In the genomic region with DNA sequence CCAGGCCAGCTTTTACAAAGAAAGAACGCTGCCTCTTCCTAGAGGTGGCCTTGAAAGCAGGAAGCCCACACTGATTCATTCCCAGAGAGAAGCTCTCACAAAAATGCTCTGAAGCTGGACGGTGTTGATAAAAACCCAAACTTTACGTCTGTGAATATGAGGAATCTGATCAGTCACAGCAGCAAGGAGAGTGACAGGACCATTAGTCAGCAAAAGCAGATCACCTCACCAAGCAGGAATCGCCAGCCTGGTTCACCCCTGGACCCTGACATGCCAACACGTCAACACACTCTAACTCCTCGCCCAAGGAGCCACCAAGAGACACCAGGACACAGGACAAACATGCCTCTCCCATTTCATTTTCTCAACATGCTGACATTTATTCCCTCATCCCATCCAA, we compare ENCODE assay signal across 19 cellular contexts.
A peak's percentile ranks its signal among the peaks of the same experiment; 100 is the strongest.
DNase-seq lines count a peak whose midpoint lies in the region; ATAC-seq, FAIRE-seq and TF ChIP-seq lines count a peak whose summit lies in the region.
"Had no signal": no experiment of that assay in that cellular context is flagged by ENCODE, and none has a peak within 500 bp of the region (broad histone marks: within the 10 kb centered on the region; RNA-seq: fewer than 3 reads in every experiment).

No MANE protein-coding gene starts in this region.

- WGBS in right cardiac atrium = 52% methylated on average over 6 of the region's 6 CpGs

- H3K4me1 ChIP-seq in adipocyte (ENCODE audit: control insufficient read depth, insufficient read depth, low read length) = peaks cover 22% of the 10 kb centered on the region
- H3K4me1 ChIP-seq in right cardiac atrium (ENCODE audit: control insufficient read depth, insufficient read depth, low read length) = peaks cover 14% of the 10 kb centered on the region

- DNase-seq in 8988T = peak; percentile 68
- peak; percentile 48 for DNase-seq in H54 (ENCODE audit: insufficient read length, low spot score)
- DNase-seq in adipocyte (ENCODE audit: low read depth) = peak; percentile 24
- peak in 1 of 3 donors; percentile 52 for DNase-seq in right cardiac atrium
- no peak for DNase-seq in activated T-helper 1 cell treated with anti-CD3 and anti-CD28 coated beads, Interleukin-12 subunit alpha, Interleukin-12 subunit beta, Interleukin-2, Interleukin-4 antibody, amounts not matched to agents 30 ng/mL and 10 ng/mL and 1 ng/mL, durations not matched to agents 14 hours and 24 hours and 36 hours (ENCODE audit: low spot score)
- no peak for DNase-seq in NCI-H1930 (lab: John Stamatoyannopoulos, UW)
- no peak for DNase-seq in LoVo (ENCODE audit: low spot score)
- DNase-seq: activated CD4-positive, CD25-positive, alpha-beta regulatory T cell; activated CD8-positive, alpha-beta memory T cell treated with anti-CD3 and anti-CD28 coated beads, Interleukin-2, amount 50 U/mL, for 48 hours; activated naive CD8-positive, alpha-beta T cell treated with anti-CD3 and anti-CD28 coated beads for 36 hours; cortex of kidney; DMS 273 treated with DMSO at 0.1 percent for 48 hours; esophagus squamous epithelium; H7; NCI-H1092 treated with DMSO at 0.1 percent for 48 hours; NCI-H2227 treated with DMSO at 0.1 percent for 48 hours had no signal

- TF ChIP-seq POLR2A in H54 (IDR thresholded peaks at IDR 0.05; ENCODE audit: low read depth, low read length) = no peak

- peaks cover 4% of the 10 kb centered on the region for H3K36me3 ChIP-seq in adipocyte (ENCODE audit: control insufficient read depth, insufficient read depth, low read length, severe bottlenecking)
- H3K36me3 ChIP-seq: esophagus squamous epithelium, suprapubic skin had no signal

- ATAC-seq in right cardiac atrium = peak in 1 of 2 donors; percentile 19
- ATAC-seq in HG03159 (IDR thresholded peaks at IDR 0.05; ENCODE audit: unreplicated experiment) = no peak

- no peak overlapping the region for H3K27ac Mint-ChIP-seq in activated T-helper 1 cell treated with anti-CD3 and anti-CD28 coated beads, Interleukin-12 subunit alpha, Interleukin-12 subunit beta, Interleukin-2, Interleukin-4 antibody, amounts not matched to agents 30 ng/mL and 10 ng/mL and 1 ng/mL, durations not matched to agents 14 hours and 24 hours and 36 hours
- H3K27ac Mint-ChIP-seq: activated naive CD8-positive, alpha-beta T cell treated with anti-CD3 and anti-CD28 coated beads for 36 hours; memory B cell had no signal

- no peak overlapping the region for H3K9ac ChIP-seq in adipocyte (ENCODE audit: low read length)

- intact Hi-C loops in right cardiac atrium (cut with DNase I) = no loop called here
- intact Hi-C loops in activated T-helper 1 cell treated with anti-CD3 and anti-CD28 coated beads, Interleukin-12 subunit alpha, Interleukin-12 subunit beta, Interleukin-2, Interleukin-4 antibody, amounts not matched to agents 30 ng/mL and 10 ng/mL and 1 ng/mL, durations not matched to agents 14 hours and 24 hours and 36 hours (cut with micrococcal nuclease) = no loop called here

- peaks cover 10% of the 10 kb centered on the region for H3K4me1 Mint-ChIP-seq in activated T-helper 1 cell treated with anti-CD3 and anti-CD28 coated beads, Interleukin-12 subunit alpha, Interleukin-12 subunit beta, Interleukin-2, Interleukin-4 antibody, amounts not matched to agents 30 ng/mL and 10 ng/mL and 1 ng/mL, durations not matched to agents 14 hours and 24 hours and 36 hours (ENCODE audit: low read depth)

- H3K27me3 ChIP-seq in adipocyte (replicated peaks; ENCODE audit: control insufficient read depth, insufficient read depth, low read length) = no peaks in the 10 kb centered on the region
- H3K27me3 ChIP-seq in right cardiac atrium (ENCODE audit: control insufficient read depth, insufficient read depth) = no peaks in the 10 kb centered on the region
- H3K27me3 ChIP-seq: esophagus squamous epithelium, suprapubic skin had no signal

- H3K4me3 ChIP-seq in adipocyte (ENCODE audit: low read length) (no peak overlapping the region), right cardiac atrium (ENCODE audit: low read length) (no peak overlapping the region)
- H3K4me3 ChIP-seq: esophagus squamous epithelium, suprapubic skin had no signal

- no peaks in the 10 kb centered on the region for H3K36me3 Mint-ChIP-seq in activated T-helper 1 cell treated with anti-CD3 and anti-CD28 coated beads, Interleukin-12 subunit alpha, Interleukin-12 subunit beta, Interleukin-2, Interleukin-4 antibody, amounts not matched to agents 30 ng/mL and 10 ng/mL and 1 ng/mL, durations not matched to agents 14 hours and 24 hours and 36 hours (ENCODE audit: low read depth)

- no peaks in the 10 kb centered on the region for H3K9me3 ChIP-seq in adipocyte (ENCODE audit: control insufficient read depth, low read length)
- H3K9me3 ChIP-seq in right cardiac atrium (ENCODE audit: control insufficient read depth, low read length) = no peaks in the 10 kb centered on the region
- H3K9me3 ChIP-seq: esophagus squamous epithelium, suprapubic skin had no signal

- H3K9me3 Mint-ChIP-seq in activated T-helper 1 cell treated with anti-CD3 and anti-CD28 coated beads, Interleukin-12 subunit alpha, Interleukin-12 subunit beta, Interleukin-2, Interleukin-4 antibody, amounts not matched to agents 30 ng/mL and 10 ng/mL and 1 ng/mL, durations not matched to agents 14 hours and 24 hours and 36 hours = no peaks in the 10 kb centered on the region
- H3K9me3 Mint-ChIP-seq: activated naive CD8-positive, alpha-beta T cell treated with anti-CD3 and anti-CD28 coated beads for 36 hours; memory B cell had no signal

- peak; percentile 80 for FAIRE-seq in H54 (lab: Jason Lieb, UNC)

- H3K27me3 Mint-ChIP-seq in activated T-helper 1 cell treated with anti-CD3 and anti-CD28 coated beads, Interleukin-12 subunit alpha, Interleukin-12 subunit beta, Interleukin-2, Interleukin-4 antibody, amounts not matched to agents 30 ng/mL and 10 ng/mL and 1 ng/mL, durations not matched to agents 14 hours and 24 hours and 36 hours (ENCODE audit: insufficient read depth) = no peaks in the 10 kb centered on the region
- H3K27me3 Mint-ChIP-seq: activated naive CD8-positive, alpha-beta T cell treated with anti-CD3 and anti-CD28 coated beads for 36 hours had no signal

- no peak overlapping the region for H3K4me3 Mint-ChIP-seq in activated T-helper 1 cell treated with anti-CD3 and anti-CD28 coated beads, Interleukin-12 subunit alpha, Interleukin-12 subunit beta, Interleukin-2, Interleukin-4 antibody, amounts not matched to agents 30 ng/mL and 10 ng/mL and 1 ng/mL, durations not matched to agents 14 hours and 24 hours and 36 hours
- H3K4me3 Mint-ChIP-seq: activated naive CD8-positive, alpha-beta T cell treated with anti-CD3 and anti-CD28 coated beads for 36 hours; memory B cell had no signal

- H3K27ac ChIP-seq in right cardiac atrium (ENCODE audit: low read length) = peak overlapping the region; percentile 85
- H3K27ac ChIP-seq: esophagus squamous epithelium, suprapubic skin had no signal

Comparison
In these comparisons a context has a peak if more than half of its experiments do, and no peak if none do; other contexts are left out.
1. DNase-seq: peak in 8988T (single experiment), H54 (single experiment) and adipocyte (single experiment); none in activated T-helper 1 cell treated with anti-CD3 and anti-CD28 coated beads, Interleukin-12 subunit alpha, Interleukin-12 subunit beta, Interleukin-2, Interleukin-4 antibody, amounts not matched to agents 30 ng/mL and 10 ng/mL and 1 ng/mL, durations not matched to agents 14 hours and 24 hours and 36 hours (single experiment), NCI-H1930 (0 of 2) and LoVo (single experiment).